ENCODE assay signal across 10 cellular contexts in the genomic region with DNA sequence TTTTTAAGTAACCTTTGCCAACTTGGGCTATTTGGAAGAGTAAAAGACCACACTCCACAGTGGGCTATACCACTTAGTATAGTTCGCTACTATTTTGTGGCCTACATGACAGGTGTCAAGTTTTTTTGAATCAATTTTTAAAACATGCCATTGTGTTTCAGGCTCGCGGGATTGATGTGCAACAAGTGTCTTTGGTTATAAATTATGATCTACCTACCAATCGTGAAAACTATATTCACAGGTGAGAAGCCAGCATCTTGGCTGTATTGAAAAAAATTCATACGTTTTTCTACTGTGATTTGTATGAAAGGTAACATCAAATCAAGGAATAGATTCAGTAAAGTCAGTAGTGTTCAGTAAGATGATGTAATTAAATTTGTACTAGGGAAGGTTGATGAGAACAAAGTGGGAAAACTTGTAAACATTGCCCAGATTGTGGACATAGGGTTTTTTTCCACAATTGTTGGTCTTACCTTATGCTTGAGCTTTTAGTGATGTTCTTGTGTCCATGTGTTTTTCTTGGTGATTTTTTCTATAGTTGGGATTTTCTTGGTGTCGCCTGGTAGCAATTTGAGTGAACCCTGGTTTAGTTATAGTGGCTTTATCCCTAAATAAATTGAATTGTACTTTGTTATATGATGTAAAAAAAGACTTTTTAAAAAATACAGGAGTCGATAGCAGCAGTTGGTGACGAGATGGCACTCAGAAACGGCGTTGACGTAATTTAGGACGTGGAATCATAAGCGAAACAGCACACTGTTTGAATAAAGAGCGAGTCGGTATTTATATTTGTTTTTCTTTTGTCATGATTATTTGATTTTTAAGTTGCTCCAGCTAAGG. TPM values are rescaled to one million over a fixed set of nuclear protein-coding genes. Genes with fewer than 3 reads are reported as not detected.
DNase-seq lines count a peak whose midpoint lies in the region; ATAC-seq and TF ChIP-seq lines count a peak whose summit lies in the region.
"Had no signal": no experiment of that assay in that cellular context is flagged by ENCODE, and none has a peak within 500 bp of the region (broad histone marks: within the 10 kb centered on the region; RNA-seq: fewer than 3 reads in every experiment).

No MANE protein-coding gene starts in this region.

- peak overlapping the region; percentile 94 for H3K4me3 ChIP-seq in DOHH2 (ENCODE audit: low read length)
- H3K4me3 ChIP-seq in HUES48 (ENCODE audit: low read depth, low read length): peak overlapping the region; percentile 90; the same call in 1 of the 2 replicates
- H3K4me3 ChIP-seq in adipocyte (ENCODE audit: low read length): peak overlapping the region; percentile 100

- peaks cover 43 to 90% (median 53%) of the 10 kb centered on the region in 3 donors for H3K36me3 Mint-ChIP-seq in naive thymus-derived CD8-positive, alpha-beta T cell

- POLR2A ChIA-PET in naive thymus-derived CD8-positive, alpha-beta T cell (lab: Charles Lee): interaction anchor here (1.0 to 1.5 kb wide), 3 partner anchors 9 to 15 kb away, joined by 3 to 6 read pairs (median 3); no protein-coding TSS in a partner anchor

- peak overlapping the region; percentile 3; the same call in 1 of the 2 replicates for H3K27ac ChIP-seq in DOHH2 (ENCODE audit: low read depth, low read length)
- H3K27ac ChIP-seq in HUES48 (ENCODE audit: low read depth, low read length): peak overlapping the region; percentile 99

- H3K4me2 ChIP-seq in DOHH2 (ENCODE audit: low read length): peak overlapping the region; percentile 89

- no peaks in the 10 kb centered on the region for H3K27me3 Mint-ChIP-seq in naive thymus-derived CD8-positive, alpha-beta T cell

- H3K27me3 ChIP-seq in DOHH2 (ENCODE audit: control insufficient read depth, low read length) (peaks cover 3% of the 10 kb centered on the region; the same call in 1 of the 2 replicates), HUES48 (ENCODE audit: control insufficient read depth, insufficient read depth, low read length) (no peaks in the 10 kb centered on the region), adipocyte (replicated peaks; ENCODE audit: control insufficient read depth, insufficient read depth, low read length) (no peaks in the 10 kb centered on the region)
- H3K27me3 ChIP-seq: esophagus muscularis mucosa had no signal

- ATAC-seq in naive thymus-derived CD8-positive, alpha-beta T cell: no peak
- no peak for ATAC-seq in HG03095 (IDR thresholded peaks at IDR 0.05; ENCODE audit: unreplicated experiment)

- no peaks in the 10 kb centered on the region for H3K9me2 ChIP-seq in DOHH2 (replicated peaks; ENCODE audit: control insufficient read depth, low read length)

- DNase-seq in adipocyte (ENCODE audit: low read depth) (no peak), OCI-M1 (lab: John Stamatoyannopoulos, UW) (no peak)
- no peak for DNase-seq in naive thymus-derived CD8-positive, alpha-beta T cell
- DNase-seq in stimulated activated CD8-positive, alpha-beta memory T cell treated with anti-CD3 and anti-CD28 coated beads, Interleukin-4, amount 100 ng/mL, for 48 hours: no peak
- DNase-seq: activated CD4-positive, alpha-beta T cell treated with anti-CD3 and anti-CD28 coated beads, Interleukin-2, amount 50 U/mL, for 1 hour; NCI-H2171 treated with DMSO at 0.1 percent for 48 hours had no signal

- H3K4me3 Mint-ChIP-seq in naive thymus-derived CD8-positive, alpha-beta T cell: peak overlapping the region; percentile 31 to 100 (median 70)

- peaks cover 31 to 69% (median 59%) of the 10 kb centered on the region in 4 donors for H3K4me1 Mint-ChIP-seq in naive thymus-derived CD8-positive, alpha-beta T cell

- H3K36me3 ChIP-seq in DOHH2 (ENCODE audit: control insufficient read depth, low read length) (peaks cover 96% of the 10 kb centered on the region), HUES48 (ENCODE audit: control insufficient read depth, insufficient read depth, low read length) (peaks cover 92% of the 10 kb centered on the region), adipocyte (ENCODE audit: control insufficient read depth, insufficient read depth, low read length, severe bottlenecking) (peaks cover 65% of the 10 kb centered on the region)

- H3K4me1 ChIP-seq in DOHH2 (ENCODE audit: control insufficient read depth, low read length) (peaks cover 42% of the 10 kb centered on the region), HUES48 (ENCODE audit: control insufficient read depth, insufficient read depth, low read length) (0 out of 2 replicates have a peak, but pooled peaks cover 4% of the 10 kb centered on the region), adipocyte (ENCODE audit: control insufficient read depth, insufficient read depth, low read length) (peaks cover 36% of the 10 kb centered on the region)

- peaks cover 50% of the 10 kb centered on the region for H4K20me1 ChIP-seq in DOHH2 (ENCODE audit: control insufficient read depth, insufficient read depth, low read depth, low read length)

- TF ChIP-seq CTCF in DOHH2 (IDR thresholded peaks at IDR 0.05; ENCODE audit: low read depth, low read length, poor library complexity, severe bottlenecking): no peak

- peaks cover 51% of the 10 kb centered on the region for H3K79me2 ChIP-seq in DOHH2 (ENCODE audit: control insufficient read depth, low read length)

- H3K9ac ChIP-seq in HUES48 (ENCODE audit: low read depth, low read length): 0 out of 2 replicates have a peak overlapping the region, but pooled peaks have one; percentile 0
- peak overlapping the region; percentile 100 for H3K9ac ChIP-seq in adipocyte (ENCODE audit: low read length)

- H3K9me3 ChIP-seq in DOHH2 (ENCODE audit: control insufficient read depth, insufficient read depth, low read length) (no peaks in the 10 kb centered on the region), HUES48 (ENCODE audit: control insufficient read depth, insufficient read depth, low read length) (no peaks in the 10 kb centered on the region; the same call in 1 of the 2 replicates), adipocyte (ENCODE audit: control insufficient read depth, low read length) (no peaks in the 10 kb centered on the region)
- H3K9me3 ChIP-seq: esophagus muscularis mucosa had no signal

- peak overlapping the region in 9 of 10 donors; percentile 37 to 100 (median 67) for H3K27ac Mint-ChIP-seq in naive thymus-derived CD8-positive, alpha-beta T cell

- H3K9me3 Mint-ChIP-seq in naive thymus-derived CD8-positive, alpha-beta T cell: peaks cover 0 to 4% (median 0%) of the 10 kb centered on the region in 9 donors

- peaks cover 95% of the 10 kb centered on the region for H3F3A ChIP-seq in DOHH2 (ENCODE audit: control insufficient read depth, insufficient read depth)

RNA-seq across cellular contexts. Expression of gene EIF4A2, which starts 4.5 kb away (rescaled TPM):
- total RNA-seq in naive thymus-derived CD8-positive, alpha-beta T cell: 100 to 1,000 TPM; 671 to 687 TPM
- 100 to 1,000 TPM; 221 to 293 (median 226) TPM for polyA plus RNA-seq in naive thymus-derived CD8-positive, alpha-beta T cell

RNA-seq across cellular contexts. Expression of gene RFC4, which starts 18.4 kb away (rescaled TPM):
- total RNA-seq in naive thymus-derived CD8-positive, alpha-beta T cell: 10 to 100 TPM; 19.3 to 25.3 TPM
- polyA plus RNA-seq in naive thymus-derived CD8-positive, alpha-beta T cell: 10 to 100 TPM; 19.2 to 22.8 (median 21.4) TPM

RNA-seq across cellular contexts. Expression of gene ADIPOQ, which starts 54.6 kb away (rescaled TPM):
- not detected for total RNA-seq in naive thymus-derived CD8-positive, alpha-beta T cell
- not detected for polyA plus RNA-seq in naive thymus-derived CD8-positive, alpha-beta T cell
